8 cellular contexts compared by ENCODE assay signal in the genomic region with DNA sequence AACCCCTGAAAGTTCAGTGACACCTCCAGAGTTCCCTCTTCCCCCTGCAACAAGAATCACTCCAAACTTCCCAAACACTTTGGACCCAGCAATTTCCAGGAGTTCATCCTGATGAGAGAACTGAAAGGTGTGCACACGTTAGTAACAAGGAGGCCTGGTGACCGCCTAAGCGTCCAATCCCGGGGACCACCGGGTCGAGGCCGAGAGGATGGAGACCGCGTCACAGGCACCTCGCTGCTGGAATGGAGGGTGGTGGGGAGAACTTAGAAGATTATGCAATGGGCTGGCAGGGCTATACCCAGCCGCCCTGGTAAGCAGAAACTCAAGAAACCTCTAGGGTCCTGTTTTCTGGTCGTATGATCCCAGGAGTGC. TPM values are rescaled to one million over a fixed set of nuclear protein-coding genes. Genes with fewer than 3 reads are reported as not detected.
DNase-seq lines count a peak whose midpoint lies in the region; ATAC-seq, FAIRE-seq and TF ChIP-seq lines count a peak whose summit lies in the region.
"Not testable (repeated sequence)": the region's sequence is repeated elsewhere in the genome, so short reads cannot be mapped to it uniquely, and the experiment has no call there.

No MANE protein-coding gene starts in this region.

- H3K9ac ChIP-seq in NT2/D1 (ENCODE audit: insufficient read length, low read depth); colonic mucosa (ENCODE audit: low read depth in 2 of 2, low read length in 2 of 2): not testable (repeated sequence)

- DNase-seq in A549 (ENCODE audit: low read depth in 1 of 2, low spot score in 1 of 2); NT2/D1 (ENCODE audit: low read depth, low spot score); activated naive CD4-positive, alpha-beta T cell treated with anti-CD3 and anti-CD28 coated beads, Interleukin-2, amount 50 U/mL, for 72 hours (ENCODE audit: low spot score in 2 of 2); Right ventricle myocardium superior; natural killer cell treated with Interleukin-12 subunit alpha and Interleukin-12 subunit beta and Interleukin-15 and Interleukin-18, amount 100 ng/mL, for 72 hours (ENCODE audit: low spot score): not testable (repeated sequence)
- DNase-seq in colonic mucosa (peak; percentile 20), left kidney (ENCODE audit: low read depth, low spot score) (peak; percentile 4), small intestine (peak; percentile 0)

- intact Hi-C loops in colonic mucosa (cut with DNase I); Right ventricle myocardium superior (cut with DNase I): not testable (repeated sequence)

- H3K4me2 ChIP-seq in A549, result peak overlapping the region; percentile 48; the same call in 1 of the 3 replicates

- CTCF ChIA-PET in A549 (lab: Yijun Ruan, JAX), result not testable (repeated sequence)

- not testable (repeated sequence) for H3K4me1 Mint-ChIP-seq in natural killer cell treated with Interleukin-12 subunit alpha and Interleukin-12 subunit beta and Interleukin-15 and Interleukin-18, amount 100 ng/mL, for 72 hours (ENCODE audit: low read depth in 2 of 2)

- not testable (repeated sequence) for H3K9me3 Mint-ChIP-seq in activated naive CD4-positive, alpha-beta T cell treated with anti-CD3 and anti-CD28 coated beads, Interleukin-2, amount 50 U/mL, for 72 hours; natural killer cell treated with Interleukin-12 subunit alpha and Interleukin-12 subunit beta and Interleukin-15 and Interleukin-18, amount 100 ng/mL, for 72 hours

- H3K27me3 ChIP-seq in NT2/D1 (ENCODE audit: insufficient read depth, insufficient read length); colonic mucosa; small intestine (ENCODE audit: control insufficient read depth in 2 of 2, insufficient read depth in 2 of 2, low read length in 2 of 2): not testable (repeated sequence)

- H3K9me3 ChIP-seq in A549; NT2/D1 (ENCODE audit: insufficient read depth, low read length); colonic mucosa; small intestine (ENCODE audit: control insufficient read depth, low read depth): not testable (repeated sequence)

- not testable (repeated sequence) for TF ChIP-seq POLR2A in A549 (IDR thresholded peaks at IDR 0.05; ENCODE audit: low read length)

- not testable (repeated sequence) for TF ChIP-seq CTCF in A549 (IDR thresholded peaks at IDR 0.05); colonic mucosa (IDR thresholded peaks at IDR 0.05)

- not testable (repeated sequence) for H3K27me3 Mint-ChIP-seq in natural killer cell treated with Interleukin-12 subunit alpha and Interleukin-12 subunit beta and Interleukin-15 and Interleukin-18, amount 100 ng/mL, for 72 hours

- H3K36me3 ChIP-seq in NT2/D1 (ENCODE audit: insufficient read depth, insufficient read length, low read length); colonic mucosa; small intestine (ENCODE audit: control insufficient read depth in 2 of 2, insufficient read depth in 2 of 2, low read length in 2 of 2): not testable (repeated sequence)

- not testable (repeated sequence) for TF ChIP-seq EP300 in A549 (IDR thresholded peaks at IDR 0.05)

- peak overlapping the region in 1 of 2 experiments; percentile 69; a peak in 1 of 6 replicates for H3K27ac ChIP-seq in A549
- H3K27ac ChIP-seq in colonic mucosa; small intestine (ENCODE audit: low read depth in 1 of 2, low read length in 1 of 2): not testable (repeated sequence)

- H3K4me3 Mint-ChIP-seq in natural killer cell treated with Interleukin-12 subunit alpha and Interleukin-12 subunit beta and Interleukin-15 and Interleukin-18, amount 100 ng/mL, for 72 hours, result not testable (repeated sequence)

- not testable (repeated sequence) for H3K4me1 ChIP-seq in A549; NT2/D1 (ENCODE audit: insufficient read depth, insufficient read length); colonic mucosa; small intestine (ENCODE audit: control insufficient read depth in 2 of 2, insufficient read depth in 1 of 2, low read depth in 1 of 2, low read length in 1 of 2)

- WGBS in A549 (ENCODE audit: missing lambda C conversion rate), result 82% methylated on average over 10 of the region's 12 CpGs
- WGBS in small intestine, 3 donors, result 12 to 31% (median 13%) methylated on average over 9 to 10 of the region's 12 CpGs

- not testable (repeated sequence) for TF ChIP-seq RAD21 in A549 (conservative IDR thresholded peaks at IDR 0.05 in 1 of 2, IDR thresholded peaks at IDR 0.05 in 1 of 2)

- FAIRE-seq in A549 (lab: Jason Lieb, UNC); small intestine (lab: Jason Lieb, UNC): not testable (repeated sequence)

- POLR2A ChIA-PET in A549 (lab: Yijun Ruan, JAX), result not testable (repeated sequence)

- ATAC-seq in A549 (peak in 1 of 2 experiments; percentile 24; a peak in 3 of 6 replicates), Right ventricle myocardium superior (ENCODE audit: poor library complexity) (peak; percentile 36)
- ATAC-seq in activated naive CD4-positive, alpha-beta T cell treated with anti-CD3 and anti-CD28 coated beads, Interleukin-2, amount 50 U/mL, for 72 hours, result peak; percentile 36 to 61
- ATAC-seq in natural killer cell treated with Interleukin-12 subunit alpha and Interleukin-12 subunit beta and Interleukin-15 and Interleukin-18, amount 100 ng/mL, for 72 hours, result peak; percentile 24 to 34

- H3K4me3 ChIP-seq in A549; colonic mucosa; small intestine (ENCODE audit: low read depth in 1 of 2, low read length in 2 of 2): not testable (repeated sequence)
- H3K4me3 ChIP-seq in NT2/D1 (ENCODE audit: insufficient read length, low read depth), result peak overlapping the region; percentile 8

- H3K36me3 Mint-ChIP-seq in activated naive CD4-positive, alpha-beta T cell treated with anti-CD3 and anti-CD28 coated beads, Interleukin-2, amount 50 U/mL, for 72 hours; natural killer cell treated with Interleukin-12 subunit alpha and Interleukin-12 subunit beta and Interleukin-15 and Interleukin-18, amount 100 ng/mL, for 72 hours: not testable (repeated sequence)

- not testable (repeated sequence) for H3K27ac Mint-ChIP-seq in activated naive CD4-positive, alpha-beta T cell treated with anti-CD3 and anti-CD28 coated beads, Interleukin-2, amount 50 U/mL, for 72 hours; natural killer cell treated with Interleukin-12 subunit alpha and Interleukin-12 subunit beta and Interleukin-15 and Interleukin-18, amount 100 ng/mL, for 72 hours

RNA-seq across cellular contexts. Expression of gene NOMO1, which starts 8.6 kb away (rescaled TPM):
- 107 and 134 TPM in 2 replicates for polyA plus RNA-seq in A549 (2011; rRNA removed)
- 68.4 and 80.8 TPM in 2 replicates for polyA plus RNA-seq in A549 (2012; cell fraction: cytosol; rRNA removed)
- polyA plus RNA-seq in A549 (2012; cell fraction: nucleus; rRNA removed), result 161 and 204 TPM in 2 replicates
- polyA plus RNA-seq in A549 (2017; fragmentation: RNase III; extraction: RNeasy Plus Mini Kit Qiagen cat#74134 plus additional on column Dnase treatment), result 84.3 to 90.4 TPM (median 88.5 TPM) in 3 replicates
- 178 and 201 TPM in 2 replicates for polyA minus RNA-seq in A549 (2011; rRNA and poly(A)+ RNA removed)
- 10 to 100 TPM; 40.0 to 40.1 TPM for total RNA-seq in activated naive CD4-positive, alpha-beta T cell treated with anti-CD3 and anti-CD28 coated beads, Interleukin-2, amount 50 U/mL, for 72 hours
- total RNA-seq in colonic mucosa, result 10 to 100 TPM; 70.7 to 93.1 TPM
- total RNA-seq in Right ventricle myocardium superior, result 130 TPM
- 10 to 100 TPM; 90.2 to 93.8 TPM for total RNA-seq in natural killer cell treated with Interleukin-12 subunit alpha and Interleukin-12 subunit beta and Interleukin-15 and Interleukin-18, amount 100 ng/mL, for 72 hours
- 10 to 100 TPM; 21.9 to 42.7 (median 25.4) TPM for polyA plus RNA-seq in small intestine
